ENCODE assay signal across 7 cellular contexts in genomic region chr18:31942301-31942998, GRCh38. TPM values are rescaled to one million over a fixed set of nuclear protein-coding genes. Genes with fewer than 3 reads are reported as not detected.
DNase-seq lines count a peak whose midpoint lies in the region; FAIRE-seq and TF ChIP-seq lines count a peak whose summit lies in the region.

No MANE protein-coding gene starts in this region.

- H3K36me3 ChIP-seq in Karpas-422 (ENCODE audit: insufficient read depth, low read length) (no peaks in the 10 kb centered on the region), esophagus (ENCODE audit: control insufficient read depth in 2 of 2, insufficient read depth in 2 of 2, low read length in 1 of 2) (no peaks in the 10 kb centered on the region), muscle layer of duodenum (ENCODE audit: control insufficient read depth in 1 of 2, insufficient read depth in 2 of 2, low read length in 2 of 2) (peaks cover 0 to 5% of the 10 kb centered on the region in 2 donors)

- peak overlapping the region; percentile 96 for H2AFZ ChIP-seq in Karpas-422 (ENCODE audit: low read length)

- H3K9me3 ChIP-seq in Karpas-422 (ENCODE audit: low read length) = no peaks in the 10 kb centered on the region
- no peaks in the 10 kb centered on the region for H3K9me3 ChIP-seq in esophagus (ENCODE audit: control insufficient read depth in 2 of 2, insufficient read depth in 1 of 2, low read depth in 1 of 2, low read length in 1 of 2)
- no peaks in the 10 kb centered on the region for H3K9me3 ChIP-seq in muscle layer of duodenum (ENCODE audit: control insufficient read depth in 1 of 2, low read length in 2 of 2)

- 0 out of 2 replicates have a peak, but pooled peaks have one; percentile 12 for TF ChIP-seq POLR2A in H54 (IDR thresholded peaks at IDR 0.05; ENCODE audit: low read depth, low read length)

- peak overlapping the region; percentile 90 for H3K9ac ChIP-seq in Karpas-422 (ENCODE audit: low read length)

- DNase-seq in H54 (ENCODE audit: insufficient read length, low spot score) (peak; percentile 11), Karpas-422 (peak; percentile 79), stromal cell of bone marrow (ENCODE audit: low read depth) (peak; percentile 9)
- DNase-seq in activated CD4-positive, CD25-positive, alpha-beta regulatory T cell treated with anti-CD3 and anti-CD28 coated beads, Interleukin-2, amount 50 U/mL, for 72 hours = peak; percentile 51

- no peak for FAIRE-seq in H54 (lab: Jason Lieb, UNC)

- peak overlapping the region; percentile 93 for H3K4me2 ChIP-seq in Karpas-422 (ENCODE audit: low read depth, low read length, poor library complexity, severe bottlenecking)

- WGBS in esophagus, 2 donors = 0 to 1% methylated on average over 58 to 63 of the region's 63 CpGs

- no peaks in the 10 kb centered on the region for H4K20me1 ChIP-seq in Karpas-422 (ENCODE audit: insufficient read depth, low read depth, low read length)

- H3K27me3 ChIP-seq in Karpas-422 (ENCODE audit: low read length) (no peaks in the 10 kb centered on the region), esophagus (ENCODE audit: control insufficient read depth in 1 of 2, insufficient read depth in 2 of 2, low read length in 2 of 2) (no peaks in the 10 kb centered on the region), muscle layer of duodenum (ENCODE audit: low read depth, low read length) (no peaks in the 10 kb centered on the region)

- no peak for TF ChIP-seq CTCF in GM12875 (IDR thresholded peaks at IDR 0.05; ENCODE audit: borderline replicate concordance, insufficient read depth, low read depth, low read length)

- H3K27ac ChIP-seq in Karpas-422 (ENCODE audit: low read length) (peak overlapping the region; percentile 68), esophagus (ENCODE audit: low read depth in 2 of 2, low read length in 1 of 2) (peak overlapping the region; percentile 94 to 96), muscle layer of duodenum (ENCODE audit: low read length) (peak overlapping the region; percentile 87)

- H3K4me1 ChIP-seq in Karpas-422 (ENCODE audit: low read length) = peaks cover 29% of the 10 kb centered on the region
- no peaks in the 10 kb centered on the region for H3K4me1 ChIP-seq in esophagus (ENCODE audit: control insufficient read depth in 2 of 2, insufficient read depth in 2 of 2, low read length in 1 of 2)
- peaks cover 9 to 30% of the 10 kb centered on the region in 2 donors for H3K4me1 ChIP-seq in muscle layer of duodenum (ENCODE audit: control insufficient read depth in 1 of 2, insufficient read depth in 2 of 2, low read length in 2 of 2)

- peak overlapping the region; percentile 81 for H3K4me3 ChIP-seq in GM12875 (ENCODE audit: low read depth, low read length)
- peak overlapping the region; percentile 98 for H3K4me3 ChIP-seq in Karpas-422 (ENCODE audit: low read length)
- peak overlapping the region; percentile 89 to 97 for H3K4me3 ChIP-seq in esophagus (ENCODE audit: low read depth in 1 of 2, low read length in 2 of 2)
- H3K4me3 ChIP-seq in muscle layer of duodenum (ENCODE audit: low read depth in 1 of 2, low read length in 2 of 2) = peak overlapping the region; percentile 91 to 99

- peaks cover 57% of the 10 kb centered on the region for H3K79me2 ChIP-seq in Karpas-422 (ENCODE audit: low read length)

- no peaks in the 10 kb centered on the region for H3K9me2 ChIP-seq in Karpas-422 (replicated peaks; ENCODE audit: insufficient read depth, low read length)

RNA-seq across cellular contexts. Expression of gene TRAPPC8, which starts 0.5 kb away (rescaled TPM):
- 26.2 and 93.1 TPM in 2 replicates for total RNA-seq in Karpas-422 (2014; rRNA removed; shearing (Covaris generic); ENCODE audit: low replicate concordance)
- 10 to 100 TPM; 16.3 to 20.9 TPM for polyA plus RNA-seq in esophagus

Comparison
In these comparisons a context has a peak if more than half of its experiments do, and no peak if none do; other contexts are left out.
1. Peak in every context shown above with its lines: DNase-seq, H3K4me3 ChIP-seq and H3K27ac ChIP-seq.
2. DNase-seq: peak in every context shown above with its lines; median percentile 79 in Karpas-422; 51 in activated CD4-positive, CD25-positive, alpha-beta regulatory T cell treated with anti-CD3 and anti-CD28 coated beads, Interleukin-2, amount 50 U/mL, for 72 hours; 11 in H54; 9 in stromal cell of bone marrow.